24 cellular contexts compared by ENCODE assay signal in the genomic region with DNA sequence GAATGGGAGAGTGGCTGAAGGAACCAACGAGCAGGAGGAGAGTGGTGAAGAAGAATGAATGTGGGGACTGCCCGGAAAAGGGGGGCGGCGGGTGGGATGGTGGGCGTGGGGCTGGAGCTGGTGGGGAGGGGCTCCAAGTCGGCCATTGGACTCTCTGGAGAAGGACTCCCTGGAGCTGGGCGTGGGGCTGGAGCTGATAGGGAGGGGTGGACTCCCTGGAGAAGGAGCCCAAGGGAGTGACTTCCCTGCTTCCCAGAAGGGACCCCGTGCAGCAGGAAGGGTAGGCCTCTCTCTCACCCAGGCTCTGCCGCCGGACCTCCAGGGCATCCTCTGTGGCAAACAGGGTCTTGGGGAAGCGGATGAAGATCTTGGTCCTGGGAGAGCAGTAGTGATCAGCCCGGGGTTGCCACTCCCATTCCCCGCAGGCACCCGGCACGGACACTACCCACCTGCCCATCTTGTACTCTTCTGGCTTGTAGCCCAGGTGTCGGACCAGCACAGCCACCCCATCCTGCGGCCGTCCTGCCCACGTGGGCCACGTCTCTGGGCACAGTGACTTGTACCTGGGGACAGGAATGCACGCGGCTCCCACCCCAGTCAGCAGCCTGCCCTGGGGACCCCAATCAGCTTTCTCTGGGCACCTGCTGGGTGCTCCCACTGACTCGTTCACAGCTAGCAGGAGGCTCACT.
"Had no signal": no experiment of that assay in that cellular context is flagged by ENCODE, and none has a peak within 500 bp of the region (broad histone marks: within the 10 kb centered on the region; RNA-seq: fewer than 3 reads in every experiment).

No MANE protein-coding gene starts in this region.

- H3K4me3 Mint-ChIP-seq: endodermal cell; natural killer cell treated with Interleukin-12 subunit alpha and Interleukin-12 subunit beta and Interleukin-15 and Interleukin-18, amount 100 ng/mL, for 72 hours; neural crest cell; stimulated activated memory B cell treated with anti-CD40 and anti-IgM and Interleukin-4, amounts not matched to agents 10 μg/mL and 1 μg/mL and 100 μg/mL, for 72 hours; stimulated activated naive CD8-positive, alpha-beta T cell treated with anti-CD3 and anti-CD28 coated beads, Interleukin-15, Interleukin-2, amounts not matched to agents 100 ng/mL and 50 ng/mL, for 24 hours had no signal

- DNase-seq: effector CD8-positive, alpha-beta T cell; foreskin fibroblast; gastrocnemius medialis; head of caudate nucleus; kidney; mesendoderm; midbrain; psoas muscle; spleen; stimulated activated CD4-positive, alpha-beta T cell treated with anti-CD3 and anti-CD28 coated beads, Interleukin-4, amount 100 ng/mL, for 4 hours; uterus had no signal

- H3K4me2 ChIP-seq: hepatocyte had no signal

- H3K4me1 ChIP-seq: uterus had no signal

- H3K4me1 Mint-ChIP-seq: endodermal cell had no signal

- H3K27me3 ChIP-seq: gastrocnemius medialis, hepatocyte, left lung, spleen, tibial nerve, upper lobe of left lung, uterus had no signal

- H3K9me3 Mint-ChIP-seq: endodermal cell; natural killer cell treated with Interleukin-12 subunit alpha and Interleukin-12 subunit beta and Interleukin-15 and Interleukin-18, amount 100 ng/mL, for 72 hours; neural crest cell; stimulated activated memory B cell treated with anti-CD40 and anti-IgM and Interleukin-4, amounts not matched to agents 10 μg/mL and 1 μg/mL and 100 μg/mL, for 72 hours; stimulated activated naive CD8-positive, alpha-beta T cell treated with anti-CD3 and anti-CD28 coated beads, Interleukin-15, Interleukin-2, amounts not matched to agents 100 ng/mL and 50 ng/mL, for 24 hours had no signal

- ATAC-seq: esophagus mucosa; gastrocnemius medialis; left lung; natural killer cell treated with Interleukin-12 subunit alpha and Interleukin-12 subunit beta and Interleukin-15 and Interleukin-18, amount 100 ng/mL, for 72 hours; psoas muscle; stimulated activated memory B cell treated with anti-CD40 and anti-IgM and Interleukin-4, amounts not matched to agents 10 μg/mL and 1 μg/mL and 100 μg/mL, for 72 hours had no signal

- H3K4me3 ChIP-seq: gastrocnemius medialis, hepatocyte, left lung, psoas muscle, skin epidermis, spleen, thoracic aorta, tibial nerve, upper lobe of left lung, uterus had no signal

- H3K27me3 Mint-ChIP-seq: stimulated activated memory B cell treated with anti-CD40 and anti-IgM and Interleukin-4, amounts not matched to agents 10 μg/mL and 1 μg/mL and 100 μg/mL, for 72 hours; stimulated activated naive CD8-positive, alpha-beta T cell treated with anti-CD3 and anti-CD28 coated beads, Interleukin-15, Interleukin-2, amounts not matched to agents 100 ng/mL and 50 ng/mL, for 24 hours had no signal

- H3K27ac ChIP-seq: epithelial cell of prostate, gastrocnemius medialis, hepatocyte, left lung, psoas muscle, skin epidermis, spleen, thoracic aorta, uterus had no signal

- H3K9me3 ChIP-seq: gastrocnemius medialis, left lung, psoas muscle, spleen, thoracic aorta, tibial nerve, upper lobe of left lung, uterus had no signal

- H3K27ac Mint-ChIP-seq: endodermal cell; natural killer cell treated with Interleukin-12 subunit alpha and Interleukin-12 subunit beta and Interleukin-15 and Interleukin-18, amount 100 ng/mL, for 72 hours; stimulated activated memory B cell treated with anti-CD40 and anti-IgM and Interleukin-4, amounts not matched to agents 10 μg/mL and 1 μg/mL and 100 μg/mL, for 72 hours; stimulated activated naive CD8-positive, alpha-beta T cell treated with anti-CD3 and anti-CD28 coated beads, Interleukin-15, Interleukin-2, amounts not matched to agents 100 ng/mL and 50 ng/mL, for 24 hours had no signal

- H3K36me3 ChIP-seq: uterus had no signal
